Comparison of ENCODE assay signal across 11 cellular contexts in the genomic region with DNA sequence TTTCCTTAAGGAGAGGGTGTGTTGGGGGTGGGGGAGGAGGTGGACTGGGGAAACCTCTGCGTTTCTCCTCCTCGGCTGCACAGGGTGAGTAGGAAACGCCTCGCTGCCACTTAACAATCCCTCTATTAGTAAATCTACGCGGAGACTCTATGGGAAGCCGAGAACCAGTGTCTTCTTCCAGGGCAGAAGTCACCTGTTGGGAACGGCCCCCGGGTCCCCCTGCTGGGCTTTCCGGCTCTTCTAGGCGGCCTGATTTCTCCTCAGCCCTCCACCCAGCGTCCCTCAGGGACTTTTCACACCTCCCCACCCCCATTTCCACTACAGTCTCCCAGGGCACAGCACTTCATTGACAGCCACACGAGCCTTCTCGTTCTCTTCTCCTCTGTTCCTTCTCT. TPM values are rescaled to one million over a fixed set of nuclear protein-coding genes. Genes with fewer than 3 reads are reported as not detected.
DNase-seq lines count a peak whose midpoint lies in the region; ATAC-seq, FAIRE-seq and TF ChIP-seq lines count a peak whose summit lies in the region.
"Had no signal": no experiment of that assay in that cellular context is flagged by ENCODE, and none has a peak within 500 bp of the region (broad histone marks: within the 10 kb centered on the region; RNA-seq: fewer than 3 reads in every experiment).

No MANE protein-coding gene starts in this region.

- no peak for TF ChIP-seq CTCF in natural killer cell (IDR thresholded peaks at IDR 0.05)

- H3K4me1 Mint-ChIP-seq in activated CD4-positive, alpha-beta memory T cell treated with anti-CD3 and anti-CD28 coated beads for 36 hours (ENCODE audit: low read depth), result peaks cover 47% of the 10 kb centered on the region
- H3K4me1 Mint-ChIP-seq in natural killer cell, result peaks cover 30 to 57% of the 10 kb centered on the region in 2 donors
- H3K4me1 Mint-ChIP-seq in stimulated activated memory B cell treated with anti-CD40 and anti-IgM and Interleukin-4, amounts not matched to agents 10 μg/mL and 1 μg/mL and 100 μg/mL, for 72 hours, result peaks cover 33% of the 10 kb centered on the region

- DNase-seq in DMS53 treated with DMSO at 0.1 percent for 48 hours (lab: John Stamatoyannopoulos, UW; ENCODE audit: unreplicated experiment) (peak; percentile 20), HTR-8/SVneo (ENCODE audit: insufficient read length, low spot score) (peak; percentile 41), natural killer cell (no peak), iPS-NIHi7 (ENCODE audit: extremely low spot score) (no peak)
- no peak for DNase-seq in activated CD4-positive, alpha-beta memory T cell treated with anti-CD3 and anti-CD28 coated beads for 36 hours
- DNase-seq: activated naive CD4-positive, alpha-beta T cell treated with Interleukin-2 at 50 U/mL for 16 hours; NCI-H1105 treated with DMSO at 0.1 percent for 48 hours; stimulated activated naive CD4-positive, alpha-beta T cell treated with Interleukin-2 at 50 U/mL for 16 hours had no signal

- H3K27me3 Mint-ChIP-seq in activated CD4-positive, alpha-beta memory T cell treated with anti-CD3 and anti-CD28 coated beads for 36 hours, result peaks cover 79% of the 10 kb centered on the region
- H3K27me3 Mint-ChIP-seq in natural killer cell (ENCODE audit: low read depth in 2 of 2), result peaks cover 74 to 84% of the 10 kb centered on the region in 2 donors
- peaks cover 72% of the 10 kb centered on the region for H3K27me3 Mint-ChIP-seq in stimulated activated memory B cell treated with anti-CD40 and anti-IgM and Interleukin-4, amounts not matched to agents 10 μg/mL and 1 μg/mL and 100 μg/mL, for 72 hours

- intact Hi-C loops in activated CD4-positive, alpha-beta memory T cell treated with anti-CD3 and anti-CD28 coated beads for 36 hours (cut with micrococcal nuclease), result loop anchor here (1.0 to 10.0 kb wide), 2 partner anchors 8 to 1802 kb away; no protein-coding TSS in a partner anchor
- intact Hi-C loops in natural killer cell (cut with micrococcal nuclease), result loop anchor here (5.0 kb wide), 1 partner anchor 1750 kb away; the partner anchor contains the start of gene EVX2

- CTCF ChIA-PET in activated CD4-positive, alpha-beta memory T cell treated with anti-CD3 and anti-CD28 coated beads for 36 hours (lab: Charles Lee), result no interaction called here

- H3K9me3 Mint-ChIP-seq in activated CD4-positive, alpha-beta memory T cell treated with anti-CD3 and anti-CD28 coated beads for 36 hours, result no peaks in the 10 kb centered on the region
- H3K9me3 Mint-ChIP-seq in natural killer cell, result no peaks in the 10 kb centered on the region
- no peaks in the 10 kb centered on the region for H3K9me3 Mint-ChIP-seq in stimulated activated memory B cell treated with anti-CD40 and anti-IgM and Interleukin-4, amounts not matched to agents 10 μg/mL and 1 μg/mL and 100 μg/mL, for 72 hours

- H3K36me3 Mint-ChIP-seq in activated CD4-positive, alpha-beta memory T cell treated with anti-CD3 and anti-CD28 coated beads for 36 hours, result no peaks in the 10 kb centered on the region
- no peaks in the 10 kb centered on the region for H3K36me3 Mint-ChIP-seq in natural killer cell
- no peaks in the 10 kb centered on the region for H3K36me3 Mint-ChIP-seq in stimulated activated memory B cell treated with anti-CD40 and anti-IgM and Interleukin-4, amounts not matched to agents 10 μg/mL and 1 μg/mL and 100 μg/mL, for 72 hours

- H3K4me3 Mint-ChIP-seq in activated CD4-positive, alpha-beta memory T cell treated with anti-CD3 and anti-CD28 coated beads for 36 hours, result peak overlapping the region; percentile 17
- H3K4me3 Mint-ChIP-seq in natural killer cell, result peak overlapping the region; percentile 42
- H3K4me3 Mint-ChIP-seq in stimulated activated memory B cell treated with anti-CD40 and anti-IgM and Interleukin-4, amounts not matched to agents 10 μg/mL and 1 μg/mL and 100 μg/mL, for 72 hours, result no peak overlapping the region

- POLR2A ChIA-PET in activated CD4-positive, alpha-beta memory T cell treated with anti-CD3 and anti-CD28 coated beads for 36 hours (lab: Charles Lee), result no interaction called here

- no peak for ATAC-seq in natural killer cell
- no peak for ATAC-seq in stimulated activated memory B cell treated with anti-CD40 and anti-IgM and Interleukin-4, amounts not matched to agents 10 μg/mL and 1 μg/mL and 100 μg/mL, for 72 hours
- ATAC-seq in GM18868 (IDR thresholded peaks at IDR 0.05; ENCODE audit: unreplicated experiment), result no peak

- H3K27ac Mint-ChIP-seq in activated CD4-positive, alpha-beta memory T cell treated with anti-CD3 and anti-CD28 coated beads for 36 hours, result no peak overlapping the region
- no peak overlapping the region for H3K27ac Mint-ChIP-seq in natural killer cell
- H3K27ac Mint-ChIP-seq in stimulated activated memory B cell treated with anti-CD40 and anti-IgM and Interleukin-4, amounts not matched to agents 10 μg/mL and 1 μg/mL and 100 μg/mL, for 72 hours, result no peak overlapping the region

- no peak for FAIRE-seq in HTR-8/SVneo (lab: Jason Lieb, UNC)

RNA-seq across cellular contexts. Expression of gene SP9, which starts 2.1 kb away (rescaled TPM):
- not detected for total RNA-seq in activated CD4-positive, alpha-beta memory T cell treated with anti-CD3 and anti-CD28 coated beads for 36 hours
- not detected for total RNA-seq in natural killer cell
- total RNA-seq: skeletal muscle tissue had no signal

Comparison
In these comparisons a context has a peak if more than half of its experiments do, and no peak if none do; other contexts are left out.
1. DNase-seq: peak in DMS53 treated with DMSO at 0.1 percent for 48 hours (single experiment) and HTR-8/SVneo (single experiment); none in activated CD4-positive, alpha-beta memory T cell treated with anti-CD3 and anti-CD28 coated beads for 36 hours (single experiment), natural killer cell (single experiment) and iPS-NIHi7 (single experiment).